ENCODE assay signal across 1 cellular context in genomic region chr21:45430521-45431501, GRCh38.
A peak's percentile ranks its signal among the peaks of the same experiment; 100 is the strongest.
TF ChIP-seq lines count a peak whose summit lies in the region.

No MANE protein-coding gene starts in this region.

TF ChIP-seq in HepG2, 621 proteins besides CTCF, POLR2A, EP300 and RAD21 (continued from another document and continues in another):
- TF ChIP-seq, protein P1, sequence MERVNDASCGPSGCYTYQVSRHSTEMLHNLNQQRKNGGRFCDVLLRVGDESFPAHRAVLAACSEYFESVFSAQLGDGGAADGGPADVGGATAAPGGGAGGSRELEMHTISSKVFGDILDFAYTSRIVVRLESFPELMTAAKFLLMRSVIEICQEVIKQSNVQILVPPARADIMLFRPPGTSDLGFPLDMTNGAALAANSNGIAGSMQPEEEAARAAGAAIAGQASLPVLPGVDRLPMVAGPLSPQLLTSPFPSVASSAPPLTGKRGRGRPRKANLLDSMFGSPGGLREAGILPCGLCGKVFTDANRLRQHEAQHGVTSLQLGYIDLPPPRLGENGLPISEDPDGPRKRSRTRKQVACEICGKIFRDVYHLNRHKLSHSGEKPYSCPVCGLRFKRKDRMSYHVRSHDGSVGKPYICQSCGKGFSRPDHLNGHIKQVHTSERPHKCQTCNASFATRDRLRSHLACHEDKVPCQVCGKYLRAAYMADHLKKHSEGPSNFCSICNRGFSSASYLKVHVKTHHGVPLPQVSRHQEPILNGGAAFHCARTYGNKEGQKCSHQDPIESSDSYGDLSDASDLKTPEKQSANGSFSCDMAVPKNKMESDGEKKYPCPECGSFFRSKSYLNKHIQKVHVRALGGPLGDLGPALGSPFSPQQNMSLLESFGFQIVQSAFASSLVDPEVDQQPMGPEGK (CRISPR knock-in tag; IDR thresholded peaks at IDR 0.05) = peak; percentile 96
- TF ChIP-seq ZMYM2 (CRISPR knock-in tag; IDR thresholded peaks at IDR 0.05) (no peak), SNAPC2 (CRISPR knock-in tag; IDR thresholded peaks at IDR 0.05) (no peak; the same call in 1 of the 2 replicates), RORA (CRISPR knock-in tag; IDR thresholded peaks at IDR 0.05) (no peak), IKZF5 (CRISPR knock-in tag; IDR thresholded peaks at IDR 0.05) (peak; percentile 79), ZNF280B (CRISPR knock-in tag; IDR thresholded peaks at IDR 0.05; ENCODE audit: borderline replicate concordance) (peak; percentile 65; the same call in 1 of the 2 replicates), ZBTB20 (CRISPR knock-in tag; IDR thresholded peaks at IDR 0.05; ENCODE audit: borderline replicate concordance, low read depth) (no peak; the same call in 1 of the 2 replicates), PTBP1 (IDR thresholded peaks at IDR 0.05; ENCODE audit: low read depth, low read length, poor library complexity, severe bottlenecking) (no peak), ZNF44 (CRISPR knock-in tag; IDR thresholded peaks at IDR 0.05) (peak; percentile 89; the same call in 1 of the 2 replicates), ZNF260 (CRISPR knock-in tag; IDR thresholded peaks at IDR 0.05; ENCODE audit: borderline replicate concordance, low read depth) (no peak), KDM5A (IDR thresholded peaks at IDR 0.05; ENCODE audit: borderline replicate concordance, low read length) (no peak), ZNF782 (CRISPR knock-in tag; IDR thresholded peaks at IDR 0.05; ENCODE audit: borderline replicate concordance) (no peak; the same call in 1 of the 2 replicates), HNRNPK (IDR thresholded peaks at IDR 0.05; ENCODE audit: low read depth, low read length, poor library complexity, severe bottlenecking) (no peak), EEA1 (CRISPR knock-in tag; IDR thresholded peaks at IDR 0.05; ENCODE audit: borderline replicate concordance) (no peak), ZNF354B (CRISPR knock-in tag; IDR thresholded peaks at IDR 0.05) (no peak), NFE2L2 (IDR thresholded peaks at IDR 0.05; ENCODE audit: low read length) (no peak), MXD4 (CRISPR knock-in tag; IDR thresholded peaks at IDR 0.05) (no peak), ZNF850 (CRISPR knock-in tag; conservative IDR thresholded peaks at IDR 0.05) (peak; percentile 92; the same call in 1 of the 2 replicates), ZNF768 (CRISPR knock-in tag; IDR thresholded peaks at IDR 0.05) (no peak), TFE3 (CRISPR knock-in tag; IDR thresholded peaks at IDR 0.05) (peak; percentile 76), ESRRA (CRISPR knock-in tag; IDR thresholded peaks at IDR 0.05; ENCODE audit: low read depth) (peak; percentile 97), SNRNP70 (IDR thresholded peaks at IDR 0.05; ENCODE audit: low read depth, low read length) (no peak), ZIK1 (CRISPR knock-in tag; IDR thresholded peaks at IDR 0.05; ENCODE audit: borderline replicate concordance, low read depth) (no peak), ATF2 (CRISPR knock-in tag; IDR thresholded peaks at IDR 0.05) (peak; percentile 82; the same call in 1 of the 2 replicates), RNF2 (conservative IDR thresholded peaks at IDR 0.05; ENCODE audit: low read depth) (0 out of 2 replicates have a peak, but pooled peaks have one; percentile 28), LCORL (IDR thresholded peaks at IDR 0.05) (no peak), LCORL (CRISPR knock-in tag; IDR thresholded peaks at IDR 0.05) (peak; percentile 99), IKZF4 (CRISPR knock-in tag; IDR thresholded peaks at IDR 0.05; ENCODE audit: borderline replicate concordance, low read depth, not compliant biosample characterization) (no peak), ZNF776 (CRISPR knock-in tag; IDR thresholded peaks at IDR 0.05) (no peak), FOXA1 (IDR thresholded peaks at IDR 0.05) (no peak), FOXA1 (CRISPR knock-in tag; IDR thresholded peaks at IDR 0.05) (peak; percentile 69), CCDC6 (CRISPR knock-in tag; IDR thresholded peaks at IDR 0.05) (peak; percentile 89), ZNF737 (CRISPR knock-in tag; IDR thresholded peaks at IDR 0.05; ENCODE audit: borderline replicate concordance) (no peak), MAF1 (CRISPR knock-in tag; IDR thresholded peaks at IDR 0.05; ENCODE audit: borderline replicate concordance) (0 out of 2 replicates have a peak, but pooled peaks have one; percentile 69), IRX3 (CRISPR knock-in tag; IDR thresholded peaks at IDR 0.05; ENCODE audit: borderline replicate concordance, low read depth) (no peak), MLX (CRISPR knock-in tag; IDR thresholded peaks at IDR 0.05) (peak; percentile 64; the same call in 1 of the 2 replicates), ZNF205 (CRISPR knock-in tag; IDR thresholded peaks at IDR 0.05) (peak; percentile 80; the same call in 1 of the 2 replicates), NR2F6 (IDR thresholded peaks at IDR 0.05) (peak; percentile 93), NR2F6 (CRISPR knock-in tag; IDR thresholded peaks at IDR 0.05) (peak; percentile 98), ZSCAN12 (CRISPR knock-in tag; IDR thresholded peaks at IDR 0.05) (no peak)
- TF ChIP-seq, protein P2, sequence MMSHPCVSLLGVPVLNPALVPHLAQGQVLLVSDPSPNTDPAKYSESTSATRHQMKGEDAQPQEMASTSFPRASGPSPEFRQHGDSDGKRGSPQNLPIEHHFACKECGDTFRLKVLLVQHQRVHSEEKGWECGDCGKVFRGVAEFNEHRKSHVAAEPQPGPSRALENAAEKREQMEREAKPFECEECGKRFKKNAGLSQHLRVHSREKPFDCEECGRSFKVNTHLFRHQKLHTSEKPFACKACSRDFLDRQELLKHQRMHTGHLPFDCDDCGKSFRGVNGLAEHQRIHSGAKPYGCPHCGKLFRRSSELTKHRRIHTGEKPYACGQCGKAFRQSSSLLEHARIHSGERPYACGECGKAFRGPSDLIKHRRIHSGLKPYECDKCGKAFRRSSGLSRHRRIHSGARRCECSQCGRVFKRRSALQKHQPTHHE (CRISPR knock-in tag; IDR thresholded peaks at IDR 0.05; ENCODE audit: borderline replicate concordance) = no peak
- TF ChIP-seq, protein P3, sequence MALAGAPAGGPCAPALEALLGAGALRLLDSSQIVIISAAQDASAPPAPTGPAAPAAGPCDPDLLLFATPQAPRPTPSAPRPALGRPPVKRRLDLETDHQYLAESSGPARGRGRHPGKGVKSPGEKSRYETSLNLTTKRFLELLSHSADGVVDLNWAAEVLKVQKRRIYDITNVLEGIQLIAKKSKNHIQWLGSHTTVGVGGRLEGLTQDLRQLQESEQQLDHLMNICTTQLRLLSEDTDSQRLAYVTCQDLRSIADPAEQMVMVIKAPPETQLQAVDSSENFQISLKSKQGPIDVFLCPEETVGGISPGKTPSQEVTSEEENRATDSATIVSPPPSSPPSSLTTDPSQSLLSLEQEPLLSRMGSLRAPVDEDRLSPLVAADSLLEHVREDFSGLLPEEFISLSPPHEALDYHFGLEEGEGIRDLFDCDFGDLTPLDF (CRISPR knock-in tag; IDR thresholded peaks at IDR 0.05) = no peak; the same call in 1 of the 2 replicates
- TF ChIP-seq, protein P4, sequence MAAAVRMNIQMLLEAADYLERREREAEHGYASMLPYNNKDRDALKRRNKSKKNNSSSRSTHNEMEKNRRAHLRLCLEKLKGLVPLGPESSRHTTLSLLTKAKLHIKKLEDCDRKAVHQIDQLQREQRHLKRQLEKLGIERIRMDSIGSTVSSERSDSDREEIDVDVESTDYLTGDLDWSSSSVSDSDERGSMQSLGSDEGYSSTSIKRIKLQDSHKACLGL (CRISPR knock-in tag; IDR thresholded peaks at IDR 0.05) = peak; percentile 73; the same call in 1 of the 2 replicates
- TF ChIP-seq, protein P5, sequence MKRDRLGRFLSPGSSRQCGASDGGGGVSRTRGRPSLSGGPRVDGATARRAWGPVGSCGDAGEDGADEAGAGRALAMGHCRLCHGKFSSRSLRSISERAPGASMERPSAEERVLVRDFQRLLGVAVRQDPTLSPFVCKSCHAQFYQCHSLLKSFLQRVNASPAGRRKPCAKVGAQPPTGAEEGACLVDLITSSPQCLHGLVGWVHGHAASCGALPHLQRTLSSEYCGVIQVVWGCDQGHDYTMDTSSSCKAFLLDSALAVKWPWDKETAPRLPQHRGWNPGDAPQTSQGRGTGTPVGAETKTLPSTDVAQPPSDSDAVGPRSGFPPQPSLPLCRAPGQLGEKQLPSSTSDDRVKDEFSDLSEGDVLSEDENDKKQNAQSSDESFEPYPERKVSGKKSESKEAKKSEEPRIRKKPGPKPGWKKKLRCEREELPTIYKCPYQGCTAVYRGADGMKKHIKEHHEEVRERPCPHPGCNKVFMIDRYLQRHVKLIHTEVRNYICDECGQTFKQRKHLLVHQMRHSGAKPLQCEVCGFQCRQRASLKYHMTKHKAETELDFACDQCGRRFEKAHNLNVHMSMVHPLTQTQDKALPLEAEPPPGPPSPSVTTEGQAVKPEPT (CRISPR knock-in tag; IDR thresholded peaks at IDR 0.05; ENCODE audit: low read depth) = peak; percentile 83
- TF ChIP-seq, protein P6, sequence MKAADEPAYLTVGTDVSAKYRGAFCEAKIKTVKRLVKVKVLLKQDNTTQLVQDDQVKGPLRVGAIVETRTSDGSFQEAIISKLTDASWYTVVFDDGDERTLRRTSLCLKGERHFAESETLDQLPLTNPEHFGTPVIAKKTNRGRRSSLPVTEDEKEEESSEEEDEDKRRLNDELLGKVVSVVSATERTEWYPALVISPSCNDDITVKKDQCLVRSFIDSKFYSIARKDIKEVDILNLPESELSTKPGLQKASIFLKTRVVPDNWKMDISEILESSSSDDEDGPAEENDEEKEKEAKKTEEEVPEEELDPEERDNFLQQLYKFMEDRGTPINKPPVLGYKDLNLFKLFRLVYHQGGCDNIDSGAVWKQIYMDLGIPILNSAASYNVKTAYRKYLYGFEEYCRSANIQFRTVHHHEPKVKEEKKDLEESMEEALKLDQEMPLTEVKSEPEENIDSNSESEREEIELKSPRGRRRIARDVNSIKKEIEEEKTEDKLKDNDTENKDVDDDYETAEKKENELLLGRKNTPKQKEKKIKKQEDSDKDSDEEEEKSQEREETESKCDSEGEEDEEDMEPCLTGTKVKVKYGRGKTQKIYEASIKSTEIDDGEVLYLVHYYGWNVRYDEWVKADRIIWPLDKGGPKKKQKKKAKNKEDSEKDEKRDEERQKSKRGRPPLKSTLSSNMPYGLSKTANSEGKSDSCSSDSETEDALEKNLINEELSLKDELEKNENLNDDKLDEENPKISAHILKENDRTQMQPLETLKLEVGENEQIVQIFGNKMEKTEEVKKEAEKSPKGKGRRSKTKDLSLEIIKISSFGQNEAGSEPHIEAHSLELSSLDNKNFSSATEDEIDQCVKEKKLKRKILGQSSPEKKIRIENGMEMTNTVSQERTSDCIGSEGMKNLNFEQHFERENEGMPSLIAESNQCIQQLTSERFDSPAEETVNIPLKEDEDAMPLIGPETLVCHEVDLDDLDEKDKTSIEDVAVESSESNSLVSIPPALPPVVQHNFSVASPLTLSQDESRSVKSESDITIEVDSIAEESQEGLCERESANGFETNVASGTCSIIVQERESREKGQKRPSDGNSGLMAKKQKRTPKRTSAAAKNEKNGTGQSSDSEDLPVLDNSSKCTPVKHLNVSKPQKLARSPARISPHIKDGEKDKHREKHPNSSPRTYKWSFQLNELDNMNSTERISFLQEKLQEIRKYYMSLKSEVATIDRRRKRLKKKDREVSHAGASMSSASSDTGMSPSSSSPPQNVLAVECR (CRISPR knock-in tag; IDR thresholded peaks at IDR 0.05; ENCODE audit: borderline replicate concordance) = peak; percentile 87; the same call in 1 of the 2 replicates
